Comparison of ENCODE assay signal across 1 cellular context in the genomic region with DNA sequence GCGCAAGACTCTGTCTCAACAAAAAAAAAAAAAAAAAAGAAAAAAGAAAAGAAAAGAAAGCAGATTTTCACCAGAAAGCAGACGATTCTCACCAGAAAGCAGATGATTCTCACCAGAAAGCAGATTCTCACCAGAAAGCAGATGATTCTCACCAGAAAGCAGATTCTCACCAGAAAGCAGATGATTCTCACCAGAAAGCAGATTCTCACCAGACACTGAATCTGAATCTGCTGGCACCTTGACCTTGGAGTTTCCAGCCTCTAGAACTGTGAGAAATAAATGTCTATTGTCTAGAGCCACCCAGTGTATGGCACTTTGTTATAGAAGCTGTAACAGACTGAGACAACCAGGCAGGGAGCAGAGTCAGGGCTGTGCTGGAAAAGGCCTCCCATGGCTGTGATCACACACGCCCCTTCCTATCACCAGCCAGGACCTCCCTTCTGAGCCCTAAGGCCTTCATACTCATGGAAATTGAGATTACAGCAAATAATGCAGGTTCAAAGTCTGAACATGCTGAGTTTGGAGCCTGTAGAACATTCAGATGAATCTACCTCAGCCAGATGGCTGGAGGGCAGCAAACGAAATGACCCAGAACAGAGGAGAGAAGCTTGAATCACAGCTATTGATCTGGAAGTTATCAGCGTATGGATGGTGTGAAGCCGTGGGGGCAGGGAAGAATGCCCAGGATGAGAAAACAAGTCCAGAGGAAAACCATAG.
TF ChIP-seq lines count a peak whose summit lies in the region.

No MANE protein-coding gene starts in this region.

TF ChIP-seq in HepG2, 621 proteins besides CTCF, POLR2A, EP300 and RAD21 (continued from another document and continues in another):
- TF ChIP-seq, protein P1, sequence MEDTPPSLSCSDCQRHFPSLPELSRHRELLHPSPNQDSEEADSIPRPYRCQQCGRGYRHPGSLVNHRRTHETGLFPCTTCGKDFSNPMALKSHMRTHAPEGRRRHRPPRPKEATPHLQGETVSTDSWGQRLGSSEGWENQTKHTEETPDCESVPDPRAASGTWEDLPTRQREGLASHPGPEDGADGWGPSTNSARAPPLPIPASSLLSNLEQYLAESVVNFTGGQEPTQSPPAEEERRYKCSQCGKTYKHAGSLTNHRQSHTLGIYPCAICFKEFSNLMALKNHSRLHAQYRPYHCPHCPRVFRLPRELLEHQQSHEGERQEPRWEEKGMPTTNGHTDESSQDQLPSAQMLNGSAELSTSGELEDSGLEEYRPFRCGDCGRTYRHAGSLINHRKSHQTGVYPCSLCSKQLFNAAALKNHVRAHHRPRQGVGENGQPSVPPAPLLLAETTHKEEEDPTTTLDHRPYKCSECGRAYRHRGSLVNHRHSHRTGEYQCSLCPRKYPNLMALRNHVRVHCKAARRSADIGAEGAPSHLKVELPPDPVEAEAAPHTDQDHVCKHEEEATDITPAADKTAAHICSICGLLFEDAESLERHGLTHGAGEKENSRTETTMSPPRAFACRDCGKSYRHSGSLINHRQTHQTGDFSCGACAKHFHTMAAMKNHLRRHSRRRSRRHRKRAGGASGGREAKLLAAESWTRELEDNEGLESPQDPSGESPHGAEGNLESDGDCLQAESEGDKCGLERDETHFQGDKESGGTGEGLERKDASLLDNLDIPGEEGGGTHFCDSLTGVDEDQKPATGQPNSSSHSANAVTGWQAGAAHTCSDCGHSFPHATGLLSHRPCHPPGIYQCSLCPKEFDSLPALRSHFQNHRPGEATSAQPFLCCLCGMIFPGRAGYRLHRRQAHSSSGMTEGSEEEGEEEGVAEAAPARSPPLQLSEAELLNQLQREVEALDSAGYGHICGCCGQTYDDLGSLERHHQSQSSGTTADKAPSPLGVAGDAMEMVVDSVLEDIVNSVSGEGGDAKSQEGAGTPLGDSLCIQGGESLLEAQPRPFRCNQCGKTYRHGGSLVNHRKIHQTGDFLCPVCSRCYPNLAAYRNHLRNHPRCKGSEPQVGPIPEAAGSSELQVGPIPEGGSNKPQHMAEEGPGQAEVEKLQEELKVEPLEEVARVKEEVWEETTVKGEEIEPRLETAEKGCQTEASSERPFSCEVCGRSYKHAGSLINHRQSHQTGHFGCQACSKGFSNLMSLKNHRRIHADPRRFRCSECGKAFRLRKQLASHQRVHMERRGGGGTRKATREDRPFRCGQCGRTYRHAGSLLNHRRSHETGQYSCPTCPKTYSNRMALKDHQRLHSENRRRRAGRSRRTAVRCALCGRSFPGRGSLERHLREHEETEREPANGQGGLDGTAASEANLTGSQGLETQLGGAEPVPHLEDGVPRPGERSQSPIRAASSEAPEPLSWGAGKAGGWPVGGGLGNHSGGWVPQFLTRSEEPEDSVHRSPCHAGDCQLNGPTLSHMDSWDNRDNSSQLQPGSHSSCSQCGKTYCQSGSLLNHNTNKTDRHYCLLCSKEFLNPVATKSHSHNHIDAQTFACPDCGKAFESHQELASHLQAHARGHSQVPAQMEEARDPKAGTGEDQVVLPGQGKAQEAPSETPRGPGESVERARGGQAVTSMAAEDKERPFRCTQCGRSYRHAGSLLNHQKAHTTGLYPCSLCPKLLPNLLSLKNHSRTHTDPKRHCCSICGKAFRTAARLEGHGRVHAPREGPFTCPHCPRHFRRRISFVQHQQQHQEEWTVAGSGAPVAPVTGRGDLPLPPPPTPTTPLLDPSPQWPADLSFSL (CRISPR knock-in tag; IDR thresholded peaks at IDR 0.05): no peak
- no peak for TF ChIP-seq ARNT2 (CRISPR knock-in tag; IDR thresholded peaks at IDR 0.05; ENCODE audit: low read depth)
- TF ChIP-seq, protein P2, sequence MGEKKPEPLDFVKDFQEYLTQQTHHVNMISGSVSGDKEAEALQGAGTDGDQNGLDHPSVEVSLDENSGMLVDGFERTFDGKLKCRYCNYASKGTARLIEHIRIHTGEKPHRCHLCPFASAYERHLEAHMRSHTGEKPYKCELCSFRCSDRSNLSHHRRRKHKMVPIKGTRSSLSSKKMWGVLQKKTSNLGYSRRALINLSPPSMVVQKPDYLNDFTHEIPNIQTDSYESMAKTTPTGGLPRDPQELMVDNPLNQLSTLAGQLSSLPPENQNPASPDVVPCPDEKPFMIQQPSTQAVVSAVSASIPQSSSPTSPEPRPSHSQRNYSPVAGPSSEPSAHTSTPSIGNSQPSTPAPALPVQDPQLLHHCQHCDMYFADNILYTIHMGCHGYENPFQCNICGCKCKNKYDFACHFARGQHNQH (CRISPR knock-in tag; IDR thresholded peaks at IDR 0.05): peak; percentile 39; the same call in 1 of the 2 replicates
- TF ChIP-seq PHF21A (CRISPR knock-in tag; IDR thresholded peaks at IDR 0.05): peak; percentile 88
- peak; percentile 65 for TF ChIP-seq HDAC2 (CRISPR knock-in tag; IDR thresholded peaks at IDR 0.05)
- TF ChIP-seq, protein P3, sequence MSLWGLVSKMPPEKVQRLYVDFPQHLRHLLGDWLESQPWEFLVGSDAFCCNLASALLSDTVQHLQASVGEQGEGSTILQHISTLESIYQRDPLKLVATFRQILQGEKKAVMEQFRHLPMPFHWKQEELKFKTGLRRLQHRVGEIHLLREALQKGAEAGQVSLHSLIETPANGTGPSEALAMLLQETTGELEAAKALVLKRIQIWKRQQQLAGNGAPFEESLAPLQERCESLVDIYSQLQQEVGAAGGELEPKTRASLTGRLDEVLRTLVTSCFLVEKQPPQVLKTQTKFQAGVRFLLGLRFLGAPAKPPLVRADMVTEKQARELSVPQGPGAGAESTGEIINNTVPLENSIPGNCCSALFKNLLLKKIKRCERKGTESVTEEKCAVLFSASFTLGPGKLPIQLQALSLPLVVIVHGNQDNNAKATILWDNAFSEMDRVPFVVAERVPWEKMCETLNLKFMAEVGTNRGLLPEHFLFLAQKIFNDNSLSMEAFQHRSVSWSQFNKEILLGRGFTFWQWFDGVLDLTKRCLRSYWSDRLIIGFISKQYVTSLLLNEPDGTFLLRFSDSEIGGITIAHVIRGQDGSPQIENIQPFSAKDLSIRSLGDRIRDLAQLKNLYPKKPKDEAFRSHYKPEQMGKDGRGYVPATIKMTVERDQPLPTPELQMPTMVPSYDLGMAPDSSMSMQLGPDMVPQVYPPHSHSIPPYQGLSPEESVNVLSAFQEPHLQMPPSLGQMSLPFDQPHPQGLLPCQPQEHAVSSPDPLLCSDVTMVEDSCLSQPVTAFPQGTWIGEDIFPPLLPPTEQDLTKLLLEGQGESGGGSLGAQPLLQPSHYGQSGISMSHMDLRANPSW (CRISPR knock-in tag; IDR thresholded peaks at IDR 0.05; ENCODE audit: borderline replicate concordance): no peak
- TF ChIP-seq NKX3-1 (CRISPR knock-in tag; IDR thresholded peaks at IDR 0.05): no peak
- TF ChIP-seq IRF2 (CRISPR knock-in tag; IDR thresholded peaks at IDR 0.05): peak; percentile 38; the same call in 1 of the 2 replicates
- TF ChIP-seq, protein P4, sequence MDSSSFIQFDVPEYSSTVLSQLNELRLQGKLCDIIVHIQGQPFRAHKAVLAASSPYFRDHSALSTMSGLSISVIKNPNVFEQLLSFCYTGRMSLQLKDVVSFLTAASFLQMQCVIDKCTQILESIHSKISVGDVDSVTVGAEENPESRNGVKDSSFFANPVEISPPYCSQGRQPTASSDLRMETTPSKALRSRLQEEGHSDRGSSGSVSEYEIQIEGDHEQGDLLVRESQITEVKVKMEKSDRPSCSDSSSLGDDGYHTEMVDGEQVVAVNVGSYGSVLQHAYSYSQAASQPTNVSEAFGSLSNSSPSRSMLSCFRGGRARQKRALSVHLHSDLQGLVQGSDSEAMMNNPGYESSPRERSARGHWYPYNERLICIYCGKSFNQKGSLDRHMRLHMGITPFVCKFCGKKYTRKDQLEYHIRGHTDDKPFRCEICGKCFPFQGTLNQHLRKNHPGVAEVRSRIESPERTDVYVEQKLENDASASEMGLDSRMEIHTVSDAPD (CRISPR knock-in tag; IDR thresholded peaks at IDR 0.05): 0 out of 2 replicates have a peak, but pooled peaks have one; percentile 13
- 0 out of 2 replicates have a peak, but pooled peaks have one; percentile 29 for TF ChIP-seq DPF2 (CRISPR knock-in tag; IDR thresholded peaks at IDR 0.05; ENCODE audit: borderline replicate concordance, low read depth)
- no peak for TF ChIP-seq GABPA (IDR thresholded peaks at IDR 0.05; ENCODE audit: low read depth, low read length)
- no peak for TF ChIP-seq GABPA (CRISPR knock-in tag; IDR thresholded peaks at IDR 0.05; ENCODE audit: low read depth)
- TF ChIP-seq FOXA3 (CRISPR knock-in tag; IDR thresholded peaks at IDR 0.05): 0 out of 2 replicates have a peak, but pooled peaks have one; percentile 48
- no peak for TF ChIP-seq FOXP1 (IDR thresholded peaks at IDR 0.05)
- TF ChIP-seq FOXP1 (CRISPR knock-in tag; IDR thresholded peaks at IDR 0.05): peak; percentile 37; the same call in 1 of the 2 replicates
- TF ChIP-seq ZNF598 (CRISPR knock-in tag; IDR thresholded peaks at IDR 0.05; ENCODE audit: borderline replicate concordance): 0 out of 2 replicates have a peak, but pooled peaks have one; percentile 30
- no peak for TF ChIP-seq SRY (CRISPR knock-in tag; IDR thresholded peaks at IDR 0.05)
- TF ChIP-seq DMAP1 (CRISPR knock-in tag; IDR thresholded peaks at IDR 0.05): peak; percentile 50; the same call in 1 of the 2 replicates
- TF ChIP-seq SAP130 (CRISPR knock-in tag; IDR thresholded peaks at IDR 0.05; ENCODE audit: low read depth): peak; percentile 60; the same call in 1 of the 2 replicates
- TF ChIP-seq TRIM24 (CRISPR knock-in tag; IDR thresholded peaks at IDR 0.05): no peak
- no peak for TF ChIP-seq YEATS4 (CRISPR knock-in tag; IDR thresholded peaks at IDR 0.05; ENCODE audit: borderline replicate concordance)
- TF ChIP-seq, protein P5, sequence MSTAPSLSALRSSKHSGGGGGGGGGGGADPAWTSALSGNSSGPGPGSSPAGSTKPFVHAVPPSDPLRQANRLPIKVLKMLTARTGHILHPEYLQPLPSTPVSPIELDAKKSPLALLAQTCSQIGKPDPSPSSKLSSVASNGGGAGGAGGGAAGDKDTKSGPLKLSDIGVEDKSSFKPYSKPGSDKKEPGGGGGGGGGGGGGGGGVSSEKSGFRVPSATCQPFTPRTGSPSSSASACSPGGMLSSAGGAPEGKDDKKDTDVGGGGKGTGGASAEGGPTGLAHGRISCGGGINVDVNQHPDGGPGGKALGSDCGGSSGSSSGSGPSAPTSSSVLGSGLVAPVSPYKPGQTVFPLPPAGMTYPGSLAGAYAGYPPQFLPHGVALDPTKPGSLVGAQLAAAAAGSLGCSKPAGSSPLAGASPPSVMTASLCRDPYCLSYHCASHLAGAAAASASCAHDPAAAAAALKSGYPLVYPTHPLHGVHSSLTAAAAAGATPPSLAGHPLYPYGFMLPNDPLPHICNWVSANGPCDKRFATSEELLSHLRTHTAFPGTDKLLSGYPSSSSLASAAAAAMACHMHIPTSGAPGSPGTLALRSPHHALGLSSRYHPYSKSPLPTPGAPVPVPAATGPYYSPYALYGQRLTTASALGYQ (CRISPR knock-in tag; IDR thresholded peaks at IDR 0.05): no peak
- TF ChIP-seq NAIF1 (CRISPR knock-in tag; IDR thresholded peaks at IDR 0.05; ENCODE audit: borderline replicate concordance): no peak
- TF ChIP-seq, protein P6, sequence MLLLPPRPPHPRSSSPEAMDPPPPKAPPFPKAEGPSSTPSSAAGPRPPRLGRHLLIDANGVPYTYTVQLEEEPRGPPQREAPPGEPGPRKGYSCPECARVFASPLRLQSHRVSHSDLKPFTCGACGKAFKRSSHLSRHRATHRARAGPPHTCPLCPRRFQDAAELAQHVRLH (CRISPR knock-in tag; IDR thresholded peaks at IDR 0.05; ENCODE audit: borderline replicate concordance, low read depth): 0 out of 2 replicates have a peak, but pooled peaks have one; percentile 47
- TF ChIP-seq PHF20 (CRISPR knock-in tag; IDR thresholded peaks at IDR 0.05): peak; percentile 2; the same call in 1 of the 2 replicates
- TF ChIP-seq ZKSCAN5 (CRISPR knock-in tag; IDR thresholded peaks at IDR 0.05): no peak
- peak; percentile 37; the same call in 1 of the 2 replicates for TF ChIP-seq ZNF350 (CRISPR knock-in tag; IDR thresholded peaks at IDR 0.05; ENCODE audit: borderline replicate concordance, low read depth)
- TF ChIP-seq, protein P7, sequence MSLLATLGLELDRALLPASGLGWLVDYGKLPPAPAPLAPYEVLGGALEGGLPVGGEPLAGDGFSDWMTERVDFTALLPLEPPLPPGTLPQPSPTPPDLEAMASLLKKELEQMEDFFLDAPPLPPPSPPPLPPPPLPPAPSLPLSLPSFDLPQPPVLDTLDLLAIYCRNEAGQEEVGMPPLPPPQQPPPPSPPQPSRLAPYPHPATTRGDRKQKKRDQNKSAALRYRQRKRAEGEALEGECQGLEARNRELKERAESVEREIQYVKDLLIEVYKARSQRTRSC (CRISPR knock-in tag; IDR thresholded peaks at IDR 0.05; ENCODE audit: low read depth): no peak
- TF ChIP-seq ZNF674 (CRISPR knock-in tag; IDR thresholded peaks at IDR 0.05; ENCODE audit: low read depth): no peak
- TF ChIP-seq ELF1 (CRISPR knock-in tag; IDR thresholded peaks at IDR 0.05): 0 out of 2 replicates have a peak, but pooled peaks have one; percentile 21
- no peak for TF ChIP-seq ZNF343 (CRISPR knock-in tag; IDR thresholded peaks at IDR 0.05)
- TF ChIP-seq FOXO1 (CRISPR knock-in tag; IDR thresholded peaks at IDR 0.05): peak; percentile 8; the same call in 1 of the 2 replicates
- peak; percentile 53; the same call in 1 of the 2 replicates for TF ChIP-seq GATAD2A (CRISPR knock-in tag; IDR thresholded peaks at IDR 0.05)
- no peak for TF ChIP-seq TAF1 (CRISPR knock-in tag; IDR thresholded peaks at IDR 0.05)
- TF ChIP-seq ESRRA (CRISPR knock-in tag; IDR thresholded peaks at IDR 0.05; ENCODE audit: low read depth): 0 out of 2 replicates have a peak, but pooled peaks have one; percentile 8
- no peak for TF ChIP-seq MEIS1 (CRISPR knock-in tag; IDR thresholded peaks at IDR 0.05; ENCODE audit: borderline replicate concordance)
- peak; percentile 60 for TF ChIP-seq ZFX (CRISPR knock-in tag; IDR thresholded peaks at IDR 0.05; ENCODE audit: low read depth)
- TF ChIP-seq, protein P8, sequence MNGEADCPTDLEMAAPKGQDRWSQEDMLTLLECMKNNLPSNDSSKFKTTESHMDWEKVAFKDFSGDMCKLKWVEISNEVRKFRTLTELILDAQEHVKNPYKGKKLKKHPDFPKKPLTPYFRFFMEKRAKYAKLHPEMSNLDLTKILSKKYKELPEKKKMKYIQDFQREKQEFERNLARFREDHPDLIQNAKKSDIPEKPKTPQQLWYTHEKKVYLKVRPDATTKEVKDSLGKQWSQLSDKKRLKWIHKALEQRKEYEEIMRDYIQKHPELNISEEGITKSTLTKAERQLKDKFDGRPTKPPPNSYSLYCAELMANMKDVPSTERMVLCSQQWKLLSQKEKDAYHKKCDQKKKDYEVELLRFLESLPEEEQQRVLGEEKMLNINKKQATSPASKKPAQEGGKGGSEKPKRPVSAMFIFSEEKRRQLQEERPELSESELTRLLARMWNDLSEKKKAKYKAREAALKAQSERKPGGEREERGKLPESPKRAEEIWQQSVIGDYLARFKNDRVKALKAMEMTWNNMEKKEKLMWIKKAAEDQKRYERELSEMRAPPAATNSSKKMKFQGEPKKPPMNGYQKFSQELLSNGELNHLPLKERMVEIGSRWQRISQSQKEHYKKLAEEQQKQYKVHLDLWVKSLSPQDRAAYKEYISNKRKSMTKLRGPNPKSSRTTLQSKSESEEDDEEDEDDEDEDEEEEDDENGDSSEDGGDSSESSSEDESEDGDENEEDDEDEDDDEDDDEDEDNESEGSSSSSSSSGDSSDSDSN (CRISPR knock-in tag; IDR thresholded peaks at IDR 0.05): peak; percentile 12; the same call in 1 of the 2 replicates
- no peak for TF ChIP-seq ZNF768 (CRISPR knock-in tag; IDR thresholded peaks at IDR 0.05)
- TF ChIP-seq ZNF17 (CRISPR knock-in tag; IDR thresholded peaks at IDR 0.05): no peak
- TF ChIP-seq SOX5 (CRISPR knock-in tag; IDR thresholded peaks at IDR 0.05; ENCODE audit: borderline replicate concordance): peak; percentile 62; the same call in 1 of the 2 replicates
- TF ChIP-seq U2AF1 (optimal IDR thresholded peaks at IDR 0.05; ENCODE audit: low read depth, low read length): no peak
- no peak for TF ChIP-seq JDP2 (CRISPR knock-in tag; IDR thresholded peaks at IDR 0.05; ENCODE audit: borderline replicate concordance)
- peak; percentile 88 for TF ChIP-seq SALL1 (CRISPR knock-in tag; IDR thresholded peaks at IDR 0.05)
